In genomic region chr4:55337944-55338343, GRCh38 we compare ENCODE assay signal across 11 cellular contexts. TPM values are rescaled to one million over a fixed set of nuclear protein-coding genes. Genes with fewer than 3 reads are reported as not detected.
DNase-seq lines count a peak whose midpoint lies in the region; ATAC-seq lines count a peak whose summit lies in the region.
"Had no signal": no experiment of that assay in that cellular context is flagged by ENCODE, and none has a peak within 500 bp of the region (broad histone marks: within the 10 kb centered on the region; RNA-seq: fewer than 3 reads in every experiment).

No MANE protein-coding gene starts in this region.

- ATAC-seq in activated naive CD4-positive, alpha-beta T cell treated with anti-CD3 and anti-CD28 coated beads, Interleukin-2, amount 50 U/mL, for 72 hours = peak; percentile 57 to 69
- no peak for ATAC-seq in HG03460 (IDR thresholded peaks at IDR 0.05; ENCODE audit: unreplicated experiment)

- no peak overlapping the region for H3K27ac Mint-ChIP-seq in activated naive CD4-positive, alpha-beta T cell treated with anti-CD3 and anti-CD28 coated beads, Interleukin-2, amount 50 U/mL, for 72 hours
- peak overlapping the region; percentile 84 for H3K27ac Mint-ChIP-seq in activated T-helper 1 cell treated with anti-CD3 and anti-CD28 coated beads, Interleukin-12 subunit alpha, Interleukin-12 subunit beta, Interleukin-2, Interleukin-4 antibody, amounts not matched to agents 30 ng/mL and 10 ng/mL and 1 ng/mL, durations not matched to agents 14 hours and 24 hours and 36 hours
- H3K27ac Mint-ChIP-seq in dendritic cell treated with granulocyte-macrophage colony-stimulating factor and Interleukin-4, amounts not matched to agents 40 ng/mL and 50 ng/mL, for 4 days = peak overlapping the region; percentile 2
- H3K27ac Mint-ChIP-seq in stimulated activated naive CD8-positive, alpha-beta T cell treated with anti-CD3 and anti-CD28 coated beads, Interleukin-15, Interleukin-2, amounts not matched to agents 100 ng/mL and 50 ng/mL, for 24 hours = peak overlapping the region; percentile 71
- H3K27ac Mint-ChIP-seq: CD4-positive, CD25-positive, alpha-beta regulatory T cell had no signal

- H3K27me3 Mint-ChIP-seq in activated T-helper 1 cell treated with anti-CD3 and anti-CD28 coated beads, Interleukin-12 subunit alpha, Interleukin-12 subunit beta, Interleukin-2, Interleukin-4 antibody, amounts not matched to agents 30 ng/mL and 10 ng/mL and 1 ng/mL, durations not matched to agents 14 hours and 24 hours and 36 hours (ENCODE audit: insufficient read depth) = no peaks in the 10 kb centered on the region
- H3K27me3 Mint-ChIP-seq in dendritic cell treated with granulocyte-macrophage colony-stimulating factor and Interleukin-4, amounts not matched to agents 40 ng/mL and 50 ng/mL, for 4 days = no peaks in the 10 kb centered on the region
- H3K27me3 Mint-ChIP-seq in stimulated activated naive CD8-positive, alpha-beta T cell treated with anti-CD3 and anti-CD28 coated beads, Interleukin-15, Interleukin-2, amounts not matched to agents 100 ng/mL and 50 ng/mL, for 24 hours = peaks cover 7% of the 10 kb centered on the region

- H3K36me3 Mint-ChIP-seq in activated naive CD4-positive, alpha-beta T cell treated with anti-CD3 and anti-CD28 coated beads, Interleukin-2, amount 50 U/mL, for 72 hours = peaks cover 0 to 16% of the 10 kb centered on the region in 2 donors
- peaks cover 2% of the 10 kb centered on the region for H3K36me3 Mint-ChIP-seq in activated T-helper 1 cell treated with anti-CD3 and anti-CD28 coated beads, Interleukin-12 subunit alpha, Interleukin-12 subunit beta, Interleukin-2, Interleukin-4 antibody, amounts not matched to agents 30 ng/mL and 10 ng/mL and 1 ng/mL, durations not matched to agents 14 hours and 24 hours and 36 hours (ENCODE audit: low read depth)
- no peaks in the 10 kb centered on the region for H3K36me3 Mint-ChIP-seq in dendritic cell treated with granulocyte-macrophage colony-stimulating factor and Interleukin-4, amounts not matched to agents 40 ng/mL and 50 ng/mL, for 4 days (ENCODE audit: low read depth)
- H3K36me3 Mint-ChIP-seq in stimulated activated naive CD8-positive, alpha-beta T cell treated with anti-CD3 and anti-CD28 coated beads, Interleukin-15, Interleukin-2, amounts not matched to agents 100 ng/mL and 50 ng/mL, for 24 hours (ENCODE audit: low read depth) = no peaks in the 10 kb centered on the region
- H3K36me3 Mint-ChIP-seq: CD4-positive, CD25-positive, alpha-beta regulatory T cell had no signal

- no peak for DNase-seq in activated naive CD4-positive, alpha-beta T cell treated with anti-CD3 and anti-CD28 coated beads, Interleukin-2, amount 50 U/mL, for 72 hours (ENCODE audit: low spot score in 2 of 2)
- no peak for DNase-seq in activated naive CD4-positive, alpha-beta T cell treated with Interleukin-2 at 50 U/mL for 16 hours
- DNase-seq in activated T-helper 1 cell treated with anti-CD3 and anti-CD28 coated beads, Interleukin-12 subunit alpha, Interleukin-12 subunit beta, Interleukin-2, Interleukin-4 antibody, amounts not matched to agents 30 ng/mL and 10 ng/mL and 1 ng/mL, durations not matched to agents 14 hours and 24 hours and 36 hours (ENCODE audit: low spot score) = no peak
- DNase-seq in RKO (ENCODE audit: low spot score) = no peak
- no peak for DNase-seq in activated T-cell treated with anti-CD3 and anti-CD28 coated beads, Interleukin-2, amount 50 U/mL, for 1 hour
- DNase-seq: ACHN; CD4-positive, CD25-positive, alpha-beta regulatory T cell; DMS53 had no signal

- H3K4me1 Mint-ChIP-seq in activated T-helper 1 cell treated with anti-CD3 and anti-CD28 coated beads, Interleukin-12 subunit alpha, Interleukin-12 subunit beta, Interleukin-2, Interleukin-4 antibody, amounts not matched to agents 30 ng/mL and 10 ng/mL and 1 ng/mL, durations not matched to agents 14 hours and 24 hours and 36 hours (ENCODE audit: low read depth) = peaks cover 24% of the 10 kb centered on the region
- peaks cover 18% of the 10 kb centered on the region for H3K4me1 Mint-ChIP-seq in dendritic cell treated with granulocyte-macrophage colony-stimulating factor and Interleukin-4, amounts not matched to agents 40 ng/mL and 50 ng/mL, for 4 days (ENCODE audit: low read depth)
- H3K4me1 Mint-ChIP-seq in stimulated activated naive CD8-positive, alpha-beta T cell treated with anti-CD3 and anti-CD28 coated beads, Interleukin-15, Interleukin-2, amounts not matched to agents 100 ng/mL and 50 ng/mL, for 24 hours (ENCODE audit: low read depth) = peaks cover 21% of the 10 kb centered on the region
- H3K4me1 Mint-ChIP-seq: CD4-positive, CD25-positive, alpha-beta regulatory T cell had no signal

- no peak overlapping the region for H3K4me3 Mint-ChIP-seq in activated T-helper 1 cell treated with anti-CD3 and anti-CD28 coated beads, Interleukin-12 subunit alpha, Interleukin-12 subunit beta, Interleukin-2, Interleukin-4 antibody, amounts not matched to agents 30 ng/mL and 10 ng/mL and 1 ng/mL, durations not matched to agents 14 hours and 24 hours and 36 hours
- H3K4me3 Mint-ChIP-seq in dendritic cell treated with granulocyte-macrophage colony-stimulating factor and Interleukin-4, amounts not matched to agents 40 ng/mL and 50 ng/mL, for 4 days = no peak overlapping the region
- no peak overlapping the region for H3K4me3 Mint-ChIP-seq in stimulated activated naive CD8-positive, alpha-beta T cell treated with anti-CD3 and anti-CD28 coated beads, Interleukin-15, Interleukin-2, amounts not matched to agents 100 ng/mL and 50 ng/mL, for 24 hours
- H3K4me3 Mint-ChIP-seq: CD4-positive, CD25-positive, alpha-beta regulatory T cell had no signal

- peaks cover 0 to 15% of the 10 kb centered on the region in 2 donors for H3K9me3 Mint-ChIP-seq in activated naive CD4-positive, alpha-beta T cell treated with anti-CD3 and anti-CD28 coated beads, Interleukin-2, amount 50 U/mL, for 72 hours
- H3K9me3 Mint-ChIP-seq in activated T-helper 1 cell treated with anti-CD3 and anti-CD28 coated beads, Interleukin-12 subunit alpha, Interleukin-12 subunit beta, Interleukin-2, Interleukin-4 antibody, amounts not matched to agents 30 ng/mL and 10 ng/mL and 1 ng/mL, durations not matched to agents 14 hours and 24 hours and 36 hours = peaks cover 13% of the 10 kb centered on the region
- peaks cover 6% of the 10 kb centered on the region for H3K9me3 Mint-ChIP-seq in dendritic cell treated with granulocyte-macrophage colony-stimulating factor and Interleukin-4, amounts not matched to agents 40 ng/mL and 50 ng/mL, for 4 days
- no peaks in the 10 kb centered on the region for H3K9me3 Mint-ChIP-seq in stimulated activated naive CD8-positive, alpha-beta T cell treated with anti-CD3 and anti-CD28 coated beads, Interleukin-15, Interleukin-2, amounts not matched to agents 100 ng/mL and 50 ng/mL, for 24 hours

- intact Hi-C loops in activated T-helper 1 cell treated with anti-CD3 and anti-CD28 coated beads, Interleukin-12 subunit alpha, Interleukin-12 subunit beta, Interleukin-2, Interleukin-4 antibody, amounts not matched to agents 30 ng/mL and 10 ng/mL and 1 ng/mL, durations not matched to agents 14 hours and 24 hours and 36 hours (cut with micrococcal nuclease) = loop anchor here (2.0 kb wide), 1 partner anchor 19 kb away; no protein-coding TSS in a partner anchor
- intact Hi-C loops in dendritic cell treated with granulocyte-macrophage colony-stimulating factor and Interleukin-4, amounts not matched to agents 40 ng/mL and 50 ng/mL, for 4 days (cut with micrococcal nuclease) = no loop called here

RNA-seq across cellular contexts. Expression of gene SRD5A3, which starts 8.1 kb away (rescaled TPM):
- total RNA-seq in activated naive CD4-positive, alpha-beta T cell treated with anti-CD3 and anti-CD28 coated beads, Interleukin-2, amount 50 U/mL, for 72 hours = 10 to 100 TPM in 1 of 2 donors, under 1 TPM in 1; 0.77 to 20.4 TPM
- 32.4 and 33.2 TPM in 2 replicates for total RNA-seq in activated T-helper 1 cell treated with anti-CD3 and anti-CD28 coated beads, Interleukin-12 subunit alpha, Interleukin-12 subunit beta, Interleukin-2, Interleukin-4 antibody, amounts not matched to agents 30 ng/mL and 10 ng/mL and 1 ng/mL, durations not matched to agents 14 hours and 24 hours and 36 hours

RNA-seq across cellular contexts. Expression of gene TMEM165, which starts 57.8 kb away (rescaled TPM):
- 10 to 100 TPM; 64.5 to 71.3 TPM for total RNA-seq in activated naive CD4-positive, alpha-beta T cell treated with anti-CD3 and anti-CD28 coated beads, Interleukin-2, amount 50 U/mL, for 72 hours
- total RNA-seq in activated T-helper 1 cell treated with anti-CD3 and anti-CD28 coated beads, Interleukin-12 subunit alpha, Interleukin-12 subunit beta, Interleukin-2, Interleukin-4 antibody, amounts not matched to agents 30 ng/mL and 10 ng/mL and 1 ng/mL, durations not matched to agents 14 hours and 24 hours and 36 hours = 110 and 112 TPM in 2 replicates

Comparison
In these comparisons a context has a peak if more than half of its experiments do, and no peak if none do; other contexts are left out.
1. H3K27ac Mint-ChIP-seq: peak in activated T-helper 1 cell treated with anti-CD3 and anti-CD28 coated beads, Interleukin-12 subunit alpha, Interleukin-12 subunit beta, Interleukin-2, Interleukin-4 antibody, amounts not matched to agents 30 ng/mL and 10 ng/mL and 1 ng/mL, durations not matched to agents 14 hours and 24 hours and 36 hours (single experiment), dendritic cell treated with granulocyte-macrophage colony-stimulating factor and Interleukin-4, amounts not matched to agents 40 ng/mL and 50 ng/mL, for 4 days (single experiment) and stimulated activated naive CD8-positive, alpha-beta T cell treated with anti-CD3 and anti-CD28 coated beads, Interleukin-15, Interleukin-2, amounts not matched to agents 100 ng/mL and 50 ng/mL, for 24 hours (single experiment); none in activated naive CD4-positive, alpha-beta T cell treated with anti-CD3 and anti-CD28 coated beads, Interleukin-2, amount 50 U/mL, for 72 hours (0 of 2).